11 cellular contexts compared by ENCODE assay signal in genomic region chr1:30755746-30756145, GRCh38. TPM values are rescaled to one million over a fixed set of nuclear protein-coding genes. Genes with fewer than 3 reads are reported as not detected.
A peak's percentile ranks its signal among the peaks of the same experiment; 100 is the strongest.
DNase-seq lines count a peak whose midpoint lies in the region; ATAC-seq and TF ChIP-seq lines count a peak whose summit lies in the region.
"Had no signal": no experiment of that assay in that cellular context is flagged by ENCODE, and none has a peak within 500 bp of the region (broad histone marks: within the 10 kb centered on the region; RNA-seq: fewer than 3 reads in every experiment).

No MANE protein-coding gene starts in this region.

- peaks cover 88% of the 10 kb centered on the region for H3K4me1 Mint-ChIP-seq in activated CD4-positive, alpha-beta memory T cell treated with anti-CD3 and anti-CD28 coated beads, Interleukin-2, amount 10 ng/mL, durations not matched to agents 7 days and 5 days
- H3K4me1 Mint-ChIP-seq in type B pancreatic cell (ENCODE audit: unreplicated experiment): peaks cover 16% of the 10 kb centered on the region

- H3K27me3 Mint-ChIP-seq in activated CD4-positive, alpha-beta memory T cell treated with anti-CD3 and anti-CD28 coated beads, Interleukin-2, amount 10 ng/mL, durations not matched to agents 7 days and 5 days: no peaks in the 10 kb centered on the region
- no peaks in the 10 kb centered on the region for H3K27me3 Mint-ChIP-seq in type B pancreatic cell

- ATAC-seq in heart left ventricle: no peak
- ATAC-seq in left cardiac atrium: no peak
- ATAC-seq in lung (ENCODE audit: insufficient read depth, low FRiP score): no peak
- no peak for ATAC-seq in HG03565 (IDR thresholded peaks at IDR 0.05; ENCODE audit: unreplicated experiment)
- no peak for ATAC-seq in mucosa of descending colon
- no peak for ATAC-seq in HG03039 (IDR thresholded peaks at IDR 0.05; ENCODE audit: unreplicated experiment)

- no peaks in the 10 kb centered on the region for H3K9me3 ChIP-seq in heart left ventricle
- peaks cover 0 to 2% of the 10 kb centered on the region in 2 donors for H3K9me3 ChIP-seq in lung (ENCODE audit: control insufficient read depth in 2 of 2, insufficient read depth in 1 of 2, low read length in 1 of 2)
- no peaks in the 10 kb centered on the region for H3K9me3 ChIP-seq in mucosa of descending colon
- H3K9me3 ChIP-seq: BE2C had no signal

- H3K36me3 Mint-ChIP-seq in activated CD4-positive, alpha-beta memory T cell treated with anti-CD3 and anti-CD28 coated beads, Interleukin-2, amount 10 ng/mL, durations not matched to agents 7 days and 5 days (ENCODE audit: low read depth): peaks cover 51% of the 10 kb centered on the region
- H3K36me3 Mint-ChIP-seq in type B pancreatic cell: no peaks in the 10 kb centered on the region

- DNase-seq in heart left ventricle: no peak
- no peak for DNase-seq in left cardiac atrium
- DNase-seq in activated CD4-positive, alpha-beta memory T cell treated with anti-CD3 and anti-CD28 coated beads, Interleukin-2, amount 10 ng/mL, durations not matched to agents 7 days and 5 days: no peak
- no peak for DNase-seq in lung (ENCODE audit: low spot score)
- DNase-seq in type B pancreatic cell (ENCODE audit: extremely low spot score, unreplicated experiment): no peak
- no peak for DNase-seq in mucosa of descending colon
- DNase-seq: BE2C, mesendoderm, NCI-H1105 treated with DMSO at 0.1 percent for 48 hours had no signal

- CTCF ChIA-PET in activated CD4-positive, alpha-beta memory T cell treated with anti-CD3 and anti-CD28 coated beads, Interleukin-2, amount 10 ng/mL, durations not matched to agents 7 days and 5 days (lab: Charles Lee): interaction anchor here (1.0 to 8.8 kb wide), 4 partner anchors 11 to 36 kb away, joined by 4 to 117 read pairs (median 54); no protein-coding TSS in a partner anchor

- intact Hi-C loops in heart left ventricle (cut with DNase I): no loop called here
- intact Hi-C loops in left cardiac atrium (cut with DNase I): no loop called here
- intact Hi-C loops in mucosa of descending colon (cut with DNase I, micrococcal nuclease): no loop called here

- TF ChIP-seq POLR2A in heart left ventricle (IDR thresholded peaks at IDR 0.05): no peak

- POLR2A ChIA-PET in activated CD4-positive, alpha-beta memory T cell treated with anti-CD3 and anti-CD28 coated beads, Interleukin-2, amount 10 ng/mL, durations not matched to agents 7 days and 5 days (lab: Charles Lee): interaction anchor here (1.1 to 12.3 kb wide), 5 partner anchors 10 to 308 kb away, joined by 3 to 341 read pairs (median 8); no protein-coding TSS in a partner anchor

- H3K9me3 Mint-ChIP-seq in activated CD4-positive, alpha-beta memory T cell treated with anti-CD3 and anti-CD28 coated beads, Interleukin-2, amount 10 ng/mL, durations not matched to agents 7 days and 5 days: no peaks in the 10 kb centered on the region
- H3K9me3 Mint-ChIP-seq in type B pancreatic cell: no peaks in the 10 kb centered on the region

- H3K27ac ChIP-seq in heart left ventricle (peak overlapping the region in 4 of 12 donors; percentile 16 to 95 (median 24)), lung (ENCODE audit: low read depth in 1 of 2, low read length in 1 of 2) (peak overlapping the region in 1 of 2 donors; percentile 84)

- H3K4me3 Mint-ChIP-seq in activated CD4-positive, alpha-beta memory T cell treated with anti-CD3 and anti-CD28 coated beads, Interleukin-2, amount 10 ng/mL, durations not matched to agents 7 days and 5 days: peak overlapping the region; percentile 95
- no peak overlapping the region for H3K4me3 Mint-ChIP-seq in type B pancreatic cell

- H3K27ac Mint-ChIP-seq in activated CD4-positive, alpha-beta memory T cell treated with anti-CD3 and anti-CD28 coated beads, Interleukin-2, amount 10 ng/mL, durations not matched to agents 7 days and 5 days: peak overlapping the region; percentile 93
- peak overlapping the region; percentile 9 for H3K27ac Mint-ChIP-seq in type B pancreatic cell

- H3K36me3 ChIP-seq in heart left ventricle (peaks cover 0 to 21% (median 0%) of the 10 kb centered on the region in 9 donors), lung (ENCODE audit: control insufficient read depth in 2 of 2, insufficient read depth in 2 of 2, low read length in 2 of 2) (no peaks in the 10 kb centered on the region), mucosa of descending colon (ENCODE audit: low read depth) (no peaks in the 10 kb centered on the region)
- H3K36me3 ChIP-seq: BE2C had no signal

- H3K4me1 ChIP-seq in heart left ventricle (peaks cover 0 to 87% (median 12%) of the 10 kb centered on the region in 12 donors), lung (ENCODE audit: control insufficient read depth in 2 of 2, insufficient read depth in 2 of 2, low read length in 2 of 2) (peaks cover 0 to 7% of the 10 kb centered on the region in 2 donors), mucosa of descending colon (ENCODE audit: low read depth) (no peaks in the 10 kb centered on the region)
- H3K4me1 ChIP-seq: BE2C had no signal

- no peak for TF ChIP-seq CTCF in heart left ventricle (IDR thresholded peaks at IDR 0.05)
- TF ChIP-seq CTCF in lung (IDR thresholded peaks at IDR 0.05; ENCODE audit: control extremely low read depth, extremely low read depth): no peak
- TF ChIP-seq CTCF in type B pancreatic cell (conservative IDR thresholded peaks at IDR 0.05): no peak
- no peak for TF ChIP-seq CTCF in mucosa of descending colon (IDR thresholded peaks at IDR 0.05)

- peak overlapping the region in 8 of 12 donors; percentile 14 to 64 (median 46) for H3K4me3 ChIP-seq in heart left ventricle
- H3K4me3 ChIP-seq in lung: peak overlapping the region; percentile 14
- no peak overlapping the region for H3K4me3 ChIP-seq in mucosa of descending colon

- H3K27me3 ChIP-seq in heart left ventricle (peaks cover 0 to 24% (median 0%) of the 10 kb centered on the region in 9 donors), lung (ENCODE audit: control insufficient read depth, insufficient read depth) (no peaks in the 10 kb centered on the region)
- H3K27me3 ChIP-seq: BE2C had no signal

- 75 to 94% (median 90%) methylated on average over 2 to 4 of the region's 4 CpGs for WGBS in heart left ventricle, 4 donors
- WGBS in lung, 2 donors: 54 to 63% methylated on average over 4 of the region's 4 CpGs

RNA-seq across cellular contexts. Expression of gene LAPTM5, which starts 1.8 kb away (rescaled TPM):
- total RNA-seq in heart left ventricle (100 to 1,000 TPM in 1 of 9 donors, 10 to 100 TPM in 7, 1 to 10 TPM in 1; 9.4 to 260 (median 14.3) TPM), left cardiac atrium (10 to 100 TPM; 44.7 to 68.1 TPM), lung (100 to 1,000 TPM in 1 of 2 donors, 10 to 100 TPM in 1; 58.7 to 310 TPM), type B pancreatic cell (ENCODE audit: low replicate concordance) (0.24 and 0.29 TPM in 2 replicates), mucosa of descending colon (10 to 100 TPM; 24.1 to 71.1 (median 48.1) TPM)
- polyA plus RNA-seq in heart left ventricle (10 to 100 TPM in 1 of 2 donors, 1 to 10 TPM in 1; 6.9 to 28.7 TPM), lung (100 to 1,000 TPM; 232 to 653 TPM)
- total RNA-seq in activated CD4-positive, alpha-beta memory T cell treated with anti-CD3 and anti-CD28 coated beads, Interleukin-2, amount 10 ng/mL, durations not matched to agents 7 days and 5 days: 100 to 1,000 TPM; 481 to 482 TPM

RNA-seq across cellular contexts. Expression of gene MATN1, which starts 32.4 kb away (rescaled TPM):
- total RNA-seq in heart left ventricle (under 1 TPM in 1 of 9 donors, not detected in 8; 0.67 TPM), left cardiac atrium (not detected), lung (under 1 TPM; 0.15 to 0.57 TPM), type B pancreatic cell (ENCODE audit: low replicate concordance) (0.24 and 0.40 TPM in 2 replicates), mucosa of descending colon (under 1 TPM in 1 of 3 donors, not detected in 2; 0.22 TPM)
- polyA plus RNA-seq in heart left ventricle (not detected), lung (under 1 TPM; 0.15 to 0.18 TPM)
- total RNA-seq in activated CD4-positive, alpha-beta memory T cell treated with anti-CD3 and anti-CD28 coated beads, Interleukin-2, amount 10 ng/mL, durations not matched to agents 7 days and 5 days: not detected
